ENCODE assay signal across 26 cellular contexts in the genomic region with DNA sequence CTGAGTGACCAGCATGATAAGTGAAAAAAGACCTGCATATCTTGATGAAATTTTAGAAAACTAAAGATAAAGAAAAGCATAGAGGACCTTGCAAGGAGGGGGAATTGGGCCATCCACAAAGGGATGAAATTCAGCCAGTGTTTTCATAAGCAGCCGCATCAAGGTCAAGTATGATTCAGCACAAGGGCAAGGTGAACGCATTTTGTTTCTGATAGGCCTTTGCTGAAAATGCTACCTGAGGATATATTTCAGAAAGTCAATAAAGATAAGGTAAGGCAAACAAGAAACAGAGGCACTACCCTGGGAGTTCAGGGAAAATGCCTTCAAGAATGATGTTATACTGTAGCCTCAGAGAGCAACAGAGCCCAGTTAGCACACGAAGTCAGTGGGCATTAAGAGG. TPM values are rescaled to one million over a fixed set of nuclear protein-coding genes. Genes with fewer than 3 reads are reported as not detected.
"Had no signal": no experiment of that assay in that cellular context is flagged by ENCODE, and none has a peak within 500 bp of the region (broad histone marks: within the 10 kb centered on the region; RNA-seq: fewer than 3 reads in every experiment).

No MANE protein-coding gene starts in this region.

- H3K36me3 ChIP-seq: ascending aorta had no signal

- H3K4me3 ChIP-seq: ascending aorta had no signal

- H3K27ac ChIP-seq: ascending aorta, KMS-11 had no signal

- H3K4me1 ChIP-seq: ascending aorta had no signal

- H3K9me3 Mint-ChIP-seq: activated B cell treated with CpG ODN at 0.5 μM for 24 hours; activated CD4-positive, alpha-beta T cell treated with anti-CD3 and anti-CD28 coated beads, Interleukin-2, amount 10 ng/mL, durations not matched to agents 24 days and 14 days; activated naive CD4-positive, alpha-beta T cell treated with anti-CD3 and anti-CD28 coated beads, Interleukin-2, amount 50 U/mL, for 24 hours; activated T-cell treated with anti-CD3 and anti-CD28 coated beads, Interleukin-2, amount 50 U/mL, for 24 hours; activated T-helper 1 cell treated with anti-CD3 and anti-CD28 coated beads, Interleukin-12 subunit alpha, Interleukin-12 subunit beta, Interleukin-2, Interleukin-4 antibody, amounts not matched to agents 30 ng/mL and 10 ng/mL and 1 ng/mL, durations not matched to agents 14 hours and 24 hours and 36 hours; brain; central memory CD8-positive, alpha-beta T cell; T-helper 1 cell treated with Interleukin-12 subunit alpha and Interleukin-12 subunit beta and Interleukin-4 antibody, amounts not matched to agents 30 μg/mL and 1 μg/mL, for 36 hours had no signal

- H3K4me3 Mint-ChIP-seq: activated B cell treated with CpG ODN at 0.5 μM for 24 hours; activated CD4-positive, alpha-beta T cell treated with anti-CD3 and anti-CD28 coated beads, Interleukin-2, amount 10 ng/mL, durations not matched to agents 24 days and 14 days; activated CD8-positive, alpha-beta memory T cell treated with anti-CD3 and anti-CD28 coated beads, Interleukin-2, amount 10 ng/mL, durations not matched to agents 7 days and 5 days; activated naive CD4-positive, alpha-beta T cell treated with anti-CD3 and anti-CD28 coated beads, Interleukin-2, amount 50 U/mL, for 24 hours; activated T-cell treated with anti-CD3 and anti-CD28 coated beads, Interleukin-2, amount 50 U/mL, for 24 hours; activated T-helper 1 cell treated with anti-CD3 and anti-CD28 coated beads, Interleukin-12 subunit alpha, Interleukin-12 subunit beta, Interleukin-2, Interleukin-4 antibody, amounts not matched to agents 30 ng/mL and 10 ng/mL and 1 ng/mL, durations not matched to agents 14 hours and 24 hours and 36 hours; brain; central memory CD8-positive, alpha-beta T cell; T-helper 1 cell treated with Interleukin-12 subunit alpha and Interleukin-12 subunit beta and Interleukin-4 antibody, amounts not matched to agents 30 μg/mL and 1 μg/mL, for 36 hours had no signal

- H3K27me3 Mint-ChIP-seq: activated CD4-positive, alpha-beta T cell treated with anti-CD3 and anti-CD28 coated beads, Interleukin-2, amount 10 ng/mL, durations not matched to agents 24 days and 14 days; activated CD8-positive, alpha-beta memory T cell treated with anti-CD3 and anti-CD28 coated beads, Interleukin-2, amount 10 ng/mL, durations not matched to agents 7 days and 5 days had no signal

- H3K36me3 Mint-ChIP-seq: activated CD8-positive, alpha-beta memory T cell treated with anti-CD3 and anti-CD28 coated beads, Interleukin-2, amount 10 ng/mL, durations not matched to agents 7 days and 5 days; activated naive CD4-positive, alpha-beta T cell treated with anti-CD3 and anti-CD28 coated beads, Interleukin-2, amount 50 U/mL, for 24 hours; brain had no signal

- H3K4me1 Mint-ChIP-seq: activated B cell treated with CpG ODN at 0.5 μM for 24 hours; activated CD4-positive, alpha-beta T cell treated with anti-CD3 and anti-CD28 coated beads, Interleukin-2, amount 10 ng/mL, durations not matched to agents 24 days and 14 days; activated CD8-positive, alpha-beta memory T cell treated with anti-CD3 and anti-CD28 coated beads, Interleukin-2, amount 10 ng/mL, durations not matched to agents 7 days and 5 days; activated naive CD4-positive, alpha-beta T cell treated with anti-CD3 and anti-CD28 coated beads, Interleukin-2, amount 50 U/mL, for 24 hours; brain; central memory CD8-positive, alpha-beta T cell had no signal

- H3K27ac Mint-ChIP-seq: activated B cell treated with CpG ODN at 0.5 μM for 24 hours; activated CD4-positive, alpha-beta T cell treated with anti-CD3 and anti-CD28 coated beads, Interleukin-2, amount 10 ng/mL, durations not matched to agents 24 days and 14 days; activated CD8-positive, alpha-beta memory T cell treated with anti-CD3 and anti-CD28 coated beads, Interleukin-2, amount 10 ng/mL, durations not matched to agents 7 days and 5 days; activated T-cell treated with anti-CD3 and anti-CD28 coated beads, Interleukin-2, amount 50 U/mL, for 24 hours; activated T-helper 1 cell treated with anti-CD3 and anti-CD28 coated beads, Interleukin-12 subunit alpha, Interleukin-12 subunit beta, Interleukin-2, Interleukin-4 antibody, amounts not matched to agents 30 ng/mL and 10 ng/mL and 1 ng/mL, durations not matched to agents 14 hours and 24 hours and 36 hours; brain; T-helper 1 cell treated with Interleukin-12 subunit alpha and Interleukin-12 subunit beta and Interleukin-4 antibody, amounts not matched to agents 30 μg/mL and 1 μg/mL, for 36 hours had no signal

- DNase-seq: activated B cell treated with CpG ODN at 0.5 μM for 24 hours; activated CD4-positive, alpha-beta T cell treated with anti-CD3 and anti-CD28 coated beads for 1 hour; activated CD4-positive, alpha-beta T cell treated with anti-CD3 and anti-CD28 coated beads, Interleukin-2, amount 10 ng/mL, durations not matched to agents 24 days and 14 days; activated CD4-positive, alpha-beta T cell treated with anti-CD3 and anti-CD28 coated beads, Interleukin-2, amount 50 U/mL, for 48 hours; activated effector memory CD4-positive, alpha-beta T cell treated with Interleukin-2 at 50 U/mL for 16 hours; activated naive CD4-positive, alpha-beta T cell; activated T-cell treated with anti-CD3 and anti-CD28 coated beads, Interleukin-2, amount 50 U/mL, for 24 hours; amniotic stem cell; NCI-H1092; NCI-H1417 treated with DMSO at 0.1 percent for 48 hours; NCI-H1694; NCI-H2029 treated with DMSO at 0.1 percent for 48 hours; NCI-H446; NCI-H524; PC-3; SHP77 treated with DMSO at 0.1 percent for 48 hours; T-helper 9 cell had no signal

- H3K27me3 ChIP-seq: ascending aorta had no signal

- H3K9me3 ChIP-seq: ascending aorta had no signal

- ATAC-seq: activated CD8-positive, alpha-beta memory T cell treated with anti-CD3 and anti-CD28 coated beads, Interleukin-2, amount 10 ng/mL, durations not matched to agents 7 days and 5 days; PC-3 had no signal

RNA-seq across cellular contexts. Expression of gene SHH, which starts 55.0 kb away (rescaled TPM):
- total RNA-seq: activated B cell treated with CpG ODN at 0.5 μM for 24 hours; activated CD4-positive, alpha-beta T cell treated with anti-CD3 and anti-CD28 coated beads, Interleukin-2, amount 10 ng/mL, durations not matched to agents 24 days and 14 days; activated CD8-positive, alpha-beta memory T cell treated with anti-CD3 and anti-CD28 coated beads, Interleukin-2, amount 10 ng/mL, durations not matched to agents 7 days and 5 days; activated T-helper 1 cell treated with anti-CD3 and anti-CD28 coated beads, Interleukin-12 subunit alpha, Interleukin-12 subunit beta, Interleukin-2, Interleukin-4 antibody, amounts not matched to agents 30 ng/mL and 10 ng/mL and 1 ng/mL, durations not matched to agents 14 hours and 24 hours and 36 hours; MCF 10A had no signal
